21 cellular contexts compared by ENCODE assay signal in the genomic region with DNA sequence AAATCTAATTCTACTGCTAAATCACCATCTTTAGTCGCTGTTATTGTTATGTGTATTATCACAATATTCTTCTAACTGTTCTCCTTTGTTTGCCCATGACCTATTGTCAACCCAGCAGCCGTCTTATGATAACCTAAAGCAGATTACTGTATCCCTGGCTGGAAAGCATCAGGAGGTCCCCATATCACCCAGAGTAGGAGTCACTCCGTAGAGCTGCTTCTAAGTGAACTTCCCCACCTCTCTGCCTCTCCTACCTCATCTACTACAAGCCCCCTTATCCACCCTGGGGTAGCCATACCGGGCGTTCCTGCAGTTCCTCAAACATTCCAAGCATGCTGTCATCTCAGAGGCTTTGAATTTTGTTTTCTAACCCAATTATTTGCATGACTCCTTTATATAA. TPM values are rescaled to one million over a fixed set of nuclear protein-coding genes. Genes with fewer than 3 reads are reported as not detected.
DNase-seq lines count a peak whose midpoint lies in the region; ATAC-seq, FAIRE-seq and TF ChIP-seq lines count a peak whose summit lies in the region.
"Had no signal": no experiment of that assay in that cellular context is flagged by ENCODE, and none has a peak within 500 bp of the region (broad histone marks: within the 10 kb centered on the region; RNA-seq: fewer than 3 reads in every experiment).

No MANE protein-coding gene starts in this region.

- no peak overlapping the region for H2BK5ac ChIP-seq in neuronal stem cell (ENCODE audit: low read length)

- TF ChIP-seq CTCF in Calu3 (IDR thresholded peaks at IDR 0.05; ENCODE audit: unreplicated experiment) = no peak
- no peak for TF ChIP-seq CTCF in brain microvascular endothelial cell (IDR thresholded peaks at IDR 0.05; ENCODE audit: low read depth, low read length, missing control alignments)

- H3K9me3 Mint-ChIP-seq in Calu3 (ENCODE audit: low read depth, unreplicated experiment) = no peaks in the 10 kb centered on the region
- no peaks in the 10 kb centered on the region for H3K9me3 Mint-ChIP-seq in stimulated activated effector memory CD8-positive, alpha-beta T cell treated with anti-CD3 and anti-CD28 coated beads, Interleukin-12 subunit alpha, Interleukin-12 subunit beta, amount 100 ng/mL, for 72 hours

- no peak overlapping the region for H2BK120ac ChIP-seq in neuronal stem cell (ENCODE audit: low read depth, low read length)

- no peak overlapping the region for H3K4me3 ChIP-seq in brain microvascular endothelial cell (ENCODE audit: low read depth, low read length)
- no peak overlapping the region for H3K4me3 ChIP-seq in neuronal stem cell (ENCODE audit: low read length in 2 of 2)
- H3K4me3 ChIP-seq: BLaER1, Peyer's patch had no signal

- H3K9me3 ChIP-seq in neuronal stem cell (replicated peaks in 1 of 2; ENCODE audit: control insufficient read depth in 2 of 2, insufficient read depth in 1 of 2, low read depth in 1 of 2, low read length in 2 of 2) = peaks cover 0 to 2% of the 10 kb centered on the region in 2 donors
- H3K9me3 ChIP-seq: Peyer's patch had no signal

- ATAC-seq in stimulated activated effector memory CD8-positive, alpha-beta T cell treated with anti-CD3 and anti-CD28 coated beads, Interleukin-12 subunit alpha, Interleukin-12 subunit beta, amount 100 ng/mL, for 72 hours = no peak
- ATAC-seq: SK-N-SH treated with all-trans-retinoic acid at 6 μM for 48 hours had no signal

- in situ Hi-C loops in brain microvascular endothelial cell (cut with HindIII; ENCODE audit: low pct_ligation_motif_present, low sequenced_read_pairs) = no loop called here

- no peak overlapping the region for H2AK5ac ChIP-seq in neuronal stem cell (ENCODE audit: low read depth, low read length)

- no peaks in the 10 kb centered on the region for H3K27me3 Mint-ChIP-seq in Calu3 (ENCODE audit: unreplicated experiment)
- H3K27me3 Mint-ChIP-seq: CD4-positive, alpha-beta T cell had no signal

- no TSS peak for BruUV-seq in Calu3 (replicated peaks; lab: Mats Ljungman, UMichigan)

- DNase-seq in Calu3 (no peak), NCI-H146 (lab: John Stamatoyannopoulos, UW) (peak; percentile 15), brain microvascular endothelial cell (peak; percentile 1), neuronal stem cell (ENCODE audit: low spot score) (no peak), HTR-8/SVneo (ENCODE audit: insufficient read length, low spot score) (no peak)
- no peak for DNase-seq in activated CD8-positive, alpha-beta memory T cell treated with anti-CD3 and anti-CD28 coated beads for 24 hours
- DNase-seq in stimulated activated effector memory CD8-positive, alpha-beta T cell treated with anti-CD3 and anti-CD28 coated beads, Interleukin-12 subunit alpha, Interleukin-12 subunit beta, amount 100 ng/mL, for 72 hours (ENCODE audit: low spot score in 2 of 2) = no peak
- DNase-seq: CD4-positive, alpha-beta T cell; COR-L47; H9; KG1; NCI-H1092; NCI-H1436 treated with DMSO at 0.1 percent for 48 hours; NCI-H2029 treated with DMSO at 0.1 percent for 48 hours; NCI-H524 treated with DMSO at 0.1 percent for 48 hours; NCI-H82; Peyer's patch had no signal

- H2BK12ac ChIP-seq in neuronal stem cell (ENCODE audit: low read length) = no peak overlapping the region

- peak overlapping the region; percentile 61 for H3K4me3 Mint-ChIP-seq in Calu3 (ENCODE audit: low read depth, unreplicated experiment)
- no peak overlapping the region for H3K4me3 Mint-ChIP-seq in stimulated activated effector memory CD8-positive, alpha-beta T cell treated with anti-CD3 and anti-CD28 coated beads, Interleukin-12 subunit alpha, Interleukin-12 subunit beta, amount 100 ng/mL, for 72 hours
- H3K4me3 Mint-ChIP-seq: CD4-positive, alpha-beta T cell; H9 had no signal

- no peak overlapping the region for H3K23ac ChIP-seq in neuronal stem cell (ENCODE audit: low read depth, low read length, poor library complexity)

- WGBS in neuronal stem cell (ENCODE audit: extremely low coverage in 2 of 2, insufficient read length in 2 of 2, insufficient replicate concordance in 1 of 2), 2 donors = no CpG with 5 or more reads among the region's 5 CpGs

- intact Hi-C loops in Calu3 (cut with micrococcal nuclease; ENCODE audit: unreplicated experiment) = loop anchor here (2.0 to 5.0 kb wide), 3 partner anchors 13 to 220 kb away; no protein-coding TSS in a partner anchor

- no peaks in the 10 kb centered on the region for H3K79me1 ChIP-seq in neuronal stem cell (ENCODE audit: low read depth, low read length)

- H3K27me3 ChIP-seq in brain microvascular endothelial cell (replicated peaks) (no peaks in the 10 kb centered on the region), neuronal stem cell (ENCODE audit: control insufficient read depth in 3 of 3, insufficient read depth in 3 of 3, low read depth in 1 of 3, low read length in 3 of 3) (no peaks in the 10 kb centered on the region)
- H3K27me3 ChIP-seq: BLaER1, Peyer's patch had no signal

- no peak overlapping the region for H3K18ac ChIP-seq in neuronal stem cell (ENCODE audit: low read length)

- FAIRE-seq in HTR-8/SVneo (lab: Jason Lieb, UNC) = no peak

- no peak overlapping the region for H2BK15ac ChIP-seq in neuronal stem cell (ENCODE audit: low read length)

- peaks cover 5% of the 10 kb centered on the region for H3K36me3 Mint-ChIP-seq in Calu3 (ENCODE audit: insufficient read depth, unreplicated experiment)
- no peaks in the 10 kb centered on the region for H3K36me3 Mint-ChIP-seq in stimulated activated effector memory CD8-positive, alpha-beta T cell treated with anti-CD3 and anti-CD28 coated beads, Interleukin-12 subunit alpha, Interleukin-12 subunit beta, amount 100 ng/mL, for 72 hours

- no peak overlapping the region for H3K4ac ChIP-seq in neuronal stem cell (ENCODE audit: low read length)

- H3K9ac ChIP-seq in neuronal stem cell (ENCODE audit: low read depth, low read length, poor library complexity) = no peak overlapping the region
- H3K9ac ChIP-seq: BLaER1 had no signal

- H3K4me1 Mint-ChIP-seq in Calu3 (ENCODE audit: low read depth, unreplicated experiment) = peaks cover 25% of the 10 kb centered on the region
- no peaks in the 10 kb centered on the region for H3K4me1 Mint-ChIP-seq in stimulated activated effector memory CD8-positive, alpha-beta T cell treated with anti-CD3 and anti-CD28 coated beads, Interleukin-12 subunit alpha, Interleukin-12 subunit beta, amount 100 ng/mL, for 72 hours

- H3K4me1 ChIP-seq in neuronal stem cell (ENCODE audit: control insufficient read depth in 2 of 2, insufficient read depth in 1 of 2, low read depth in 1 of 2, low read length in 2 of 2) = peaks cover 0 to 2% of the 10 kb centered on the region in 2 donors
- H3K4me1 ChIP-seq: BLaER1, Peyer's patch had no signal

- no peak overlapping the region for H3K4me2 ChIP-seq in neuronal stem cell (ENCODE audit: insufficient read depth, low read length, poor library complexity, severe bottlenecking)
- H3K4me2 ChIP-seq: BLaER1 had no signal

- H4K8ac ChIP-seq in neuronal stem cell (ENCODE audit: low read depth, low read length) = peak overlapping the region; percentile 43

- H3K27ac Mint-ChIP-seq in Calu3 (ENCODE audit: unreplicated experiment) = no peak overlapping the region
- no peak overlapping the region for H3K27ac Mint-ChIP-seq in stimulated activated effector memory CD8-positive, alpha-beta T cell treated with anti-CD3 and anti-CD28 coated beads, Interleukin-12 subunit alpha, Interleukin-12 subunit beta, amount 100 ng/mL, for 72 hours
- H3K27ac Mint-ChIP-seq: CD4-positive, alpha-beta T cell had no signal

- H3K14ac ChIP-seq in neuronal stem cell (ENCODE audit: low read length) = no peak overlapping the region

- no peak overlapping the region for H3K27ac ChIP-seq in brain microvascular endothelial cell
- no peak overlapping the region for H3K27ac ChIP-seq in neuronal stem cell (replicated peaks; ENCODE audit: low read length)
- H3K27ac ChIP-seq: BLaER1, HL-60, Peyer's patch had no signal

- H3K36me3 ChIP-seq in brain microvascular endothelial cell (replicated peaks) (no peaks in the 10 kb centered on the region), neuronal stem cell (replicated peaks in 1 of 2; ENCODE audit: control insufficient read depth in 2 of 2, insufficient read depth in 2 of 2, low read length in 2 of 2) (peaks cover 0 to 2% of the 10 kb centered on the region in 2 donors)
- H3K36me3 ChIP-seq: BLaER1, Peyer's patch had no signal

- CTCF ChIA-PET in Calu3 (lab: Charles Lee) = interaction anchor here (0.6 to 0.9 kb wide), 2 partner anchors 159 to 607 kb away, joined by 3 read pairs; no protein-coding TSS in a partner anchor

- no peak overlapping the region for H2AFZ ChIP-seq in neuronal stem cell (ENCODE audit: low read length)

- H4K91ac ChIP-seq in neuronal stem cell (ENCODE audit: low read depth, low read length, poor library complexity) = no peak overlapping the region

RNA-seq across cellular contexts. Expression of a gene that starts 39.7 kb away (rescaled TPM):
- total RNA-seq in Calu3 (2022) = 0.54 and 0.64 TPM in 2 replicates
- 2.3 TPM for polyA plus RNA-seq in neuronal stem cell (2013, experiment 1 of 2)
- polyA plus RNA-seq in neuronal stem cell (2013, experiment 2 of 2) = 2.6 TPM
- total RNA-seq: CD4-positive, alpha-beta T cell; HT-29 had no signal

Comparison
In these comparisons a context has a peak if more than half of its experiments do, and no peak if none do; other contexts are left out.
1. DNase-seq: peak in NCI-H146 (single experiment) and brain microvascular endothelial cell (single experiment); none in Calu3 (single experiment), neuronal stem cell (single experiment), activated CD8-positive, alpha-beta memory T cell treated with anti-CD3 and anti-CD28 coated beads for 24 hours (single experiment), stimulated activated effector memory CD8-positive, alpha-beta T cell treated with anti-CD3 and anti-CD28 coated beads, Interleukin-12 subunit alpha, Interleukin-12 subunit beta, amount 100 ng/mL, for 72 hours (0 of 2) and HTR-8/SVneo (single experiment).